Comparison of ENCODE assay signal across 24 cellular contexts in genomic region chr2:159659474-159659873, GRCh38.
"Had no signal": no experiment of that assay in that cellular context is flagged by ENCODE, and none has a peak within 500 bp of the region (broad histone marks: within the 10 kb centered on the region; RNA-seq: fewer than 3 reads in every experiment).

No MANE protein-coding gene starts in this region.

- H3K27ac ChIP-seq: ascending aorta, body of pancreas had no signal

- H3K4me1 ChIP-seq: ascending aorta, body of pancreas had no signal

- FAIRE-seq: bronchial epithelial cell, RCC 7860 had no signal

- DNase-seq: activated CD4-positive, alpha-beta T cell treated with anti-CD3 and anti-CD28 coated beads for 48 hours; activated CD4-positive, alpha-beta T cell treated with anti-CD3 and anti-CD28 coated beads, Interleukin-2, amount 50 U/mL, for 4 hours; activated CD4-positive, CD25-positive, alpha-beta regulatory T cell treated with anti-CD3 and anti-CD28 coated beads, Interleukin-2, amount 50 U/mL, for 72 hours; activated CD8-positive, alpha-beta memory T cell treated with anti-CD3 and anti-CD28 coated beads, Interleukin-2, amount 50 U/mL, for 48 hours; activated CD8-positive, alpha-beta T cell treated with anti-CD3 and anti-CD28 coated beads, Interleukin-2, amount 10 ng/mL, durations not matched to agents 7 days and 5 days; activated naive CD4-positive, alpha-beta T cell treated with anti-CD3 and anti-CD28 coated beads, Interleukin-2, amount 50 U/mL, for 16 hours; activated naive CD8-positive, alpha-beta T cell treated with anti-CD3 and anti-CD28 coated beads, Interleukin-2, amount 10 ng/mL, durations not matched to agents 7 days and 5 days; activated T-cell treated with anti-CD3 and anti-CD28 coated beads, Interleukin-2, amount 50 U/mL, for 1 hour; central memory CD4-positive, alpha-beta T cell; Karpas-422; MM.1S; NCI-H1092; NCI-H1417; NCI-H1930; NCI-H2171 treated with DMSO at 0.1 percent for 48 hours; NCI-H226; NCI-H526 treated with DMSO at 0.1 percent for 48 hours; PC-3; SHP77 treated with DMSO at 0.1 percent for 48 hours had no signal

- H3K4me3 ChIP-seq: ascending aorta, body of pancreas had no signal

- H3K27me3 ChIP-seq: ascending aorta, body of pancreas had no signal

- ATAC-seq: activated CD8-positive, alpha-beta T cell treated with anti-CD3 and anti-CD28 coated beads, Interleukin-2, amount 10 ng/mL, durations not matched to agents 7 days and 5 days; body of pancreas; PC-3; WTC11 had no signal

- H3K36me3 ChIP-seq: ascending aorta had no signal
